Comparison of ENCODE assay signal across 1 cellular context in genomic region chr2:197515798-197516761, GRCh38.
TF ChIP-seq lines count a peak whose summit lies in the region.

MOB4 (plus strand) TSS chr2:197516066; CDS start chr2:197516087, 21 bp downstream.

TF ChIP-seq in HepG2, 621 proteins besides CTCF, POLR2A, EP300 and RAD21 (continued from another document and continues in another):
- TF ChIP-seq, protein P1, sequence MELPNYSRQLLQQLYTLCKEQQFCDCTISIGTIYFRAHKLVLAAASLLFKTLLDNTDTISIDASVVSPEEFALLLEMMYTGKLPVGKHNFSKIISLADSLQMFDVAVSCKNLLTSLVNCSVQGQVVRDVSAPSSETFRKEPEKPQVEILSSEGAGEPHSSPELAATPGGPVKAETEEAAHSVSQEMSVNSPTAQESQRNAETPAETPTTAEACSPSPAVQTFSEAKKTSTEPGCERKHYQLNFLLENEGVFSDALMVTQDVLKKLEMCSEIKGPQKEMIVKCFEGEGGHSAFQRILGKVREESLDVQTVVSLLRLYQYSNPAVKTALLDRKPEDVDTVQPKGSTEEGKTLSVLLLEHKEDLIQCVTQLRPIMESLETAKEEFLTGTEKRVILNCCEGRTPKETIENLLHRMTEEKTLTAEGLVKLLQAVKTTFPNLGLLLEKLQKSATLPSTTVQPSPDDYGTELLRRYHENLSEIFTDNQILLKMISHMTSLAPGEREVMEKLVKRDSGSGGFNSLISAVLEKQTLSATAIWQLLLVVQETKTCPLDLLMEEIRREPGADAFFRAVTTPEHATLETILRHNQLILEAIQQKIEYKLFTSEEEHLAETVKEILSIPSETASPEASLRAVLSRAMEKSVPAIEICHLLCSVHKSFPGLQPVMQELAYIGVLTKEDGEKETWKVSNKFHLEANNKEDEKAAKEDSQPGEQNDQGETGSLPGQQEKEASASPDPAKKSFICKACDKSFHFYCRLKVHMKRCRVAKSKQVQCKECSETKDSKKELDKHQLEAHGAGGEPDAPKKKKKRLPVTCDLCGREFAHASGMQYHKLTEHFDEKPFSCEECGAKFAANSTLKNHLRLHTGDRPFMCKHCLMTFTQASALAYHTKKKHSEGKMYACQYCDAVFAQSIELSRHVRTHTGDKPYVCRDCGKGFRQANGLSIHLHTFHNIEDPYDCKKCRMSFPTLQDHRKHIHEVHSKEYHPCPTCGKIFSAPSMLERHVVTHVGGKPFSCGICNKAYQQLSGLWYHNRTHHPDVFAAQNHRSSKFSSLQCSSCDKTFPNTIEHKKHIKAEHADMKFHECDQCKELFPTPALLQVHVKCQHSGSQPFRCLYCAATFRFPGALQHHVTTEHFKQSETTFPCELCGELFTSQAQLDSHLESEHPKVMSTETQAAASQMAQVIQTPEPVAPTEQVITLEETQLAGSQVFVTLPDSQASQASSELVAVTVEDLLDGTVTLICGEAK (IDR thresholded peaks at IDR 0.05), result peak; percentile 46; the same call in 1 of the 2 replicates
- TF ChIP-seq, protein P1 (CRISPR knock-in tag; IDR thresholded peaks at IDR 0.05), result peak; percentile 94
- no peak; the same call in 1 of the 2 replicates for TF ChIP-seq ZNF746 (CRISPR knock-in tag; IDR thresholded peaks at IDR 0.05)
- TF ChIP-seq ELF4 (CRISPR knock-in tag; IDR thresholded peaks at IDR 0.05; ENCODE audit: borderline replicate concordance), result peak; percentile 97
- peak; percentile 92 for TF ChIP-seq PRDM10 (CRISPR knock-in tag; IDR thresholded peaks at IDR 0.05; ENCODE audit: low read depth)
- TF ChIP-seq EHMT2 (IDR thresholded peaks at IDR 0.05; ENCODE audit: borderline replicate concordance, low read depth, low read length), result no peak
- TF ChIP-seq ZNF747 (CRISPR knock-in tag; IDR thresholded peaks at IDR 0.05; ENCODE audit: borderline replicate concordance), result peak; percentile 99
- TF ChIP-seq ARID5B (CRISPR knock-in tag; IDR thresholded peaks at IDR 0.05), result peak; percentile 79; the same call in 1 of the 2 replicates
- peak; percentile 96; the same call in 1 of the 2 replicates for TF ChIP-seq ZNF737 (CRISPR knock-in tag; IDR thresholded peaks at IDR 0.05; ENCODE audit: borderline replicate concordance)
- TF ChIP-seq SMC3 (IDR thresholded peaks at IDR 0.05; ENCODE audit: low read length), result no peak
- TF ChIP-seq ZNF138 (CRISPR knock-in tag; IDR thresholded peaks at IDR 0.05; ENCODE audit: low read depth), result peak; percentile 72
- 0 out of 2 replicates have a peak, but pooled peaks have one; percentile 68 for TF ChIP-seq ZBTB21 (CRISPR knock-in tag; IDR thresholded peaks at IDR 0.05)
- TF ChIP-seq ZNF225 (CRISPR knock-in tag; IDR thresholded peaks at IDR 0.05), result peak; percentile 99
- peak; percentile 96 for TF ChIP-seq ZKSCAN8 (CRISPR knock-in tag; IDR thresholded peaks at IDR 0.05; ENCODE audit: borderline replicate concordance)
- TF ChIP-seq ZNF816 (CRISPR knock-in tag; IDR thresholded peaks at IDR 0.05; ENCODE audit: borderline replicate concordance), result peak; percentile 97
- TF ChIP-seq ATF1 (CRISPR knock-in tag; IDR thresholded peaks at IDR 0.05), result no peak; the same call in 1 of the 2 replicates
- TF ChIP-seq MTF2 (CRISPR knock-in tag; IDR thresholded peaks at IDR 0.05; ENCODE audit: borderline replicate concordance), result peak; percentile 93; the same call in 1 of the 2 replicates
- TF ChIP-seq, protein P2, sequence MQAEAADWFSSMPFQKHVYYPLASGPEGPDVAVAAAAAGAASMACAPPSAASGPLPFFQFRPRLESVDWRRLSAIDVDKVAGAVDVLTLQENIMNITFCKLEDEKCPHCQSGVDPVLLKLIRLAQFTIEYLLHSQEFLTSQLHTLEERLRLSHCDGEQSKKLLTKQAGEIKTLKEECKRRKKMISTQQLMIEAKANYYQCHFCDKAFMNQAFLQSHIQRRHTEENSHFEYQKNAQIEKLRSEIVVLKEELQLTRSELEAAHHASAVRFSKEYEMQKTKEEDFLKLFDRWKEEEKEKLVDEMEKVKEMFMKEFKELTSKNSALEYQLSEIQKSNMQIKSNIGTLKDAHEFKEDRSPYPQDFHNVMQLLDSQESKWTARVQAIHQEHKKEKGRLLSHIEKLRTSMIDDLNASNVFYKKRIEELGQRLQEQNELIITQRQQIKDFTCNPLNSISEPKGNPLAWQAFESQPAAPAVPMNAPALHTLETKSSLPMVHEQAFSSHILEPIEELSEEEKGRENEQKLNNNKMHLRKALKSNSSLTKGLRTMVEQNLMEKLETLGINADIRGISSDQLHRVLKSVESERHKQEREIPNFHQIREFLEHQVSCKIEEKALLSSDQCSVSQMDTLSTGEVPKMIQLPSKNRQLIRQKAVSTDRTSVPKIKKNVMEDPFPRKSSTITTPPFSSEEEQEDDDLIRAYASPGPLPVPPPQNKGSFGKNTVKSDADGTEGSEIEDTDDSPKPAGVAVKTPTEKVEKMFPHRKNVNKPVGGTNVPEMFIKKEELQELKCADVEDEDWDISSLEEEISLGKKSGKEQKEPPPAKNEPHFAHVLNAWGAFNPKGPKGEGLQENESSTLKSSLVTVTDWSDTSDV (CRISPR knock-in tag; IDR thresholded peaks at IDR 0.05), result no peak
- TF ChIP-seq, protein P3, sequence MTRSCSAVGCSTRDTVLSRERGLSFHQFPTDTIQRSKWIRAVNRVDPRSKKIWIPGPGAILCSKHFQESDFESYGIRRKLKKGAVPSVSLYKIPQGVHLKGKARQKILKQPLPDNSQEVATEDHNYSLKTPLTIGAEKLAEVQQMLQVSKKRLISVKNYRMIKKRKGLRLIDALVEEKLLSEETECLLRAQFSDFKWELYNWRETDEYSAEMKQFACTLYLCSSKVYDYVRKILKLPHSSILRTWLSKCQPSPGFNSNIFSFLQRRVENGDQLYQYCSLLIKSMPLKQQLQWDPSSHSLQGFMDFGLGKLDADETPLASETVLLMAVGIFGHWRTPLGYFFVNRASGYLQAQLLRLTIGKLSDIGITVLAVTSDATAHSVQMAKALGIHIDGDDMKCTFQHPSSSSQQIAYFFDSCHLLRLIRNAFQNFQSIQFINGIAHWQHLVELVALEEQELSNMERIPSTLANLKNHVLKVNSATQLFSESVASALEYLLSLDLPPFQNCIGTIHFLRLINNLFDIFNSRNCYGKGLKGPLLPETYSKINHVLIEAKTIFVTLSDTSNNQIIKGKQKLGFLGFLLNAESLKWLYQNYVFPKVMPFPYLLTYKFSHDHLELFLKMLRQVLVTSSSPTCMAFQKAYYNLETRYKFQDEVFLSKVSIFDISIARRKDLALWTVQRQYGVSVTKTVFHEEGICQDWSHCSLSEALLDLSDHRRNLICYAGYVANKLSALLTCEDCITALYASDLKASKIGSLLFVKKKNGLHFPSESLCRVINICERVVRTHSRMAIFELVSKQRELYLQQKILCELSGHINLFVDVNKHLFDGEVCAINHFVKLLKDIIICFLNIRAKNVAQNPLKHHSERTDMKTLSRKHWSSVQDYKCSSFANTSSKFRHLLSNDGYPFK (CRISPR knock-in tag; IDR thresholded peaks at IDR 0.05; ENCODE audit: borderline replicate concordance), result peak; percentile 97
- no peak for TF ChIP-seq NBN (conservative IDR thresholded peaks at IDR 0.05)
- peak; percentile 99 for TF ChIP-seq ZMYM4 (CRISPR knock-in tag; IDR thresholded peaks at IDR 0.05)
- TF ChIP-seq KAT2B (IDR thresholded peaks at IDR 0.05; ENCODE audit: borderline replicate concordance, low read depth, low read length), result no peak
- peak; percentile 98 for TF ChIP-seq CCDC6 (CRISPR knock-in tag; IDR thresholded peaks at IDR 0.05)
- TF ChIP-seq ZBTB39 (CRISPR knock-in tag; IDR thresholded peaks at IDR 0.05), result 0 out of 2 replicates have a peak, but pooled peaks have one; percentile 52
- TF ChIP-seq ZNF678 (CRISPR knock-in tag; IDR thresholded peaks at IDR 0.05), result no peak; the same call in 1 of the 2 replicates
- TF ChIP-seq BORCS8-MEF2B (CRISPR knock-in tag; IDR thresholded peaks at IDR 0.05), result peak; percentile 98
- peak; percentile 99 for TF ChIP-seq HDAC1 (CRISPR knock-in tag; IDR thresholded peaks at IDR 0.05)
- TF ChIP-seq NCOA2 (CRISPR knock-in tag; IDR thresholded peaks at IDR 0.05), result peak; percentile 87
- peak; percentile 79 for TF ChIP-seq MAZ (IDR thresholded peaks at IDR 0.05; ENCODE audit: borderline replicate concordance, low read depth, low read length)
- TF ChIP-seq MAZ (CRISPR knock-in tag; IDR thresholded peaks at IDR 0.05; ENCODE audit: low read depth), result peak; percentile 99
- TF ChIP-seq ZFP1 (CRISPR knock-in tag; IDR thresholded peaks at IDR 0.05), result peak; percentile 89; the same call in 1 of the 2 replicates
- TF ChIP-seq RFX3 (CRISPR knock-in tag; IDR thresholded peaks at IDR 0.05), result peak; percentile 29; the same call in 1 of the 2 replicates
